In genomic region chr10:117991701-117992100, GRCh38 we compare ENCODE assay signal across 18 cellular contexts.
DNase-seq lines count a peak whose midpoint lies in the region; ATAC-seq and TF ChIP-seq lines count a peak whose summit lies in the region.
"Had no signal": no experiment of that assay in that cellular context is flagged by ENCODE, and none has a peak within 500 bp of the region (broad histone marks: within the 10 kb centered on the region; RNA-seq: fewer than 3 reads in every experiment).

No MANE protein-coding gene starts in this region.

- peak; percentile 92 for DNase-seq in SW480 (ENCODE audit: low spot score)
- DNase-seq in medulla oblongata (ENCODE audit: extremely low spot score), result peak; percentile 4
- no peak for DNase-seq in stimulated activated CD8-positive, alpha-beta memory T cell treated with anti-CD3 and anti-CD28 coated beads, Interleukin-4, amount 100 ng/mL, for 48 hours
- DNase-seq: BE2C; CD4-positive, alpha-beta T cell; CD8-positive, alpha-beta memory T cell; DMS 273 treated with DMSO at 0.1 percent for 48 hours; DMS79; EL; GDM1; GM23248; H7; HCEC 1CT had no signal

- H3K27ac ChIP-seq in HEK293 (ENCODE audit: extremely low read depth, low read depth, low read length), result no peak overlapping the region
- H3K27ac ChIP-seq: BLaER1 treated with 17β-estradiol and CSF1 and Interleukin-3, amounts not matched to agents 10 nM and 100 nM; GM23248 had no signal

- TF ChIP-seq CTCF in HEK293 (tag by site-specific recombination; IDR thresholded peaks at IDR 0.05), result no peak

- H3K36me3 ChIP-seq in HEK293 (ENCODE audit: control insufficient read depth in 2 of 2, insufficient read depth in 1 of 2, low read length in 2 of 2), result no peaks in the 10 kb centered on the region; a peak in 1 of 3 replicates
- H3K36me3 ChIP-seq: BE2C had no signal

- ATAC-seq in GM21717 (IDR thresholded peaks at IDR 0.05; ENCODE audit: unreplicated experiment) (no peak), HG02623 (IDR thresholded peaks at IDR 0.05; ENCODE audit: unreplicated experiment) (no peak)
- ATAC-seq: GM12878 had no signal

- no peaks in the 10 kb centered on the region for H3K9me3 ChIP-seq in HEK293 (ENCODE audit: control insufficient read depth, insufficient read depth, low read depth, low read length)
- H3K9me3 ChIP-seq: BE2C had no signal

- CTCF ChIA-PET in HEK293 (lab: Yijun Ruan, JAX), result no interaction called here

- no peak overlapping the region for H3K4me3 ChIP-seq in HEK293 (ENCODE audit: low read depth, low read length)
- H3K4me3 ChIP-seq: BLaER1 treated with 17β-estradiol and CSF1 and Interleukin-3, amounts not matched to agents 10 nM and 100 nM; GM12878; GM23248 had no signal

- no peaks in the 10 kb centered on the region for H3K4me1 ChIP-seq in HEK293 (ENCODE audit: control insufficient read depth, insufficient read depth, low read length)
- H3K4me1 ChIP-seq: BE2C had no signal

- POLR2A ChIA-PET in HEK293 (lab: Yijun Ruan, JAX), result no interaction called here

TF ChIP-seq in HEK293, 187 proteins besides CTCF, POLR2A, EP300 and RAD21:
- no peak for TF ChIP-seq ZNF146 (tag by site-specific recombination; IDR thresholded peaks at IDR 0.05)
- TF ChIP-seq ZNF112 (tag by site-specific recombination; IDR thresholded peaks at IDR 0.05), result no peak
- no peak for TF ChIP-seq ZBTB7A (tag by site-specific recombination; IDR thresholded peaks at IDR 0.05; ENCODE audit: low read depth)
- TF ChIP-seq ZNF514 (tag by site-specific recombination; IDR thresholded peaks at IDR 0.05), result no peak
- 0 out of 2 replicates have a peak, but pooled peaks have one; percentile 38 for TF ChIP-seq SCRT1 (tag by site-specific recombination; IDR thresholded peaks at IDR 0.05; ENCODE audit: borderline replicate concordance)
- no peak for TF ChIP-seq ZNF830 (tag by site-specific recombination; IDR thresholded peaks at IDR 0.05; ENCODE audit: low read depth)
- TF ChIP-seq ZNF792 (tag by site-specific recombination; IDR thresholded peaks at IDR 0.05), result no peak
- TF ChIP-seq SCRT2 (tag by site-specific recombination; IDR thresholded peaks at IDR 0.05), result peak; percentile 60
- no peak for TF ChIP-seq KLF17 (tag by site-specific recombination; IDR thresholded peaks at IDR 0.05)
- no peak for TF ChIP-seq SETDB1 (IDR thresholded peaks at IDR 0.05; ENCODE audit: insufficient read length, low read length)
- no peak for TF ChIP-seq INSM2 (tag by site-specific recombination; IDR thresholded peaks at IDR 0.05)
- no peak for TF ChIP-seq ZBTB48 (tag by site-specific recombination; IDR thresholded peaks at IDR 0.05)
- no peak for TF ChIP-seq ZNF239 (tag by site-specific recombination; IDR thresholded peaks at IDR 0.05)
